ENCODE assay signal across 32 cellular contexts in the genomic region with DNA sequence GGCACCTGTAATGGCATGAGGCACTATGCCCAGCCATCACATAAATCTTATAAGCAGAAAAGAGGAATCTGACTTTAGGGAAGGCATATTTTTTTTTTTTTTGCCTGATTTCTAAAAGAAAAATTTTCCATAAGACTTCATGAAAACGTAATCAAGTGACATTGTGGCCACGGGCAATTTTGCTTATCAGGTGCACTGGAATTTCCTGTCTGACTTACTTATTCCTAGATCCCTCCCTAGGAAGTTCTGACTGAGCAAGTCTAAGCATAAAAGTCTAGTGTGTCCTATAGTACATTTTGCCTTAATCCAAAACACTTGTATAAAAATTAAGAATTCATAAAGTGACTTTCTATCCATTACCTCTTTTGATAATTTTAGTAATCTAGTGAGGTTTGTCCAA. TPM values are rescaled to one million over a fixed set of nuclear protein-coding genes. Genes with fewer than 3 reads are reported as not detected.
DNase-seq lines count a peak whose midpoint lies in the region; ATAC-seq and TF ChIP-seq lines count a peak whose summit lies in the region.
"Had no signal": no experiment of that assay in that cellular context is flagged by ENCODE, and none has a peak within 500 bp of the region (broad histone marks: within the 10 kb centered on the region; RNA-seq: fewer than 3 reads in every experiment).

No MANE protein-coding gene starts in this region.

- TF ChIP-seq EP300 in stomach (IDR thresholded peaks at IDR 0.05), result no peak

- no peaks in the 10 kb centered on the region for H3K79me2 ChIP-seq in GM23338 (replicated peaks; ENCODE audit: insufficient read depth)

- TF ChIP-seq POLR2A in esophagus squamous epithelium (IDR thresholded peaks at IDR 0.05) (no peak), stomach (IDR thresholded peaks at IDR 0.05) (no peak)

- peak overlapping the region; percentile 44; the same call in 1 of the 2 replicates for H2AFZ ChIP-seq in GM23338

- no peaks in the 10 kb centered on the region for H3K9me2 ChIP-seq in GM23338 (ENCODE audit: insufficient read depth)

- H3K27ac Mint-ChIP-seq in GM23338, result peak overlapping the region; percentile 36; the same call in 1 of the 2 replicates
- H3K27ac Mint-ChIP-seq: activated naive CD4-positive, alpha-beta T cell treated with anti-CD3 and anti-CD28 coated beads, Interleukin-2, amount 10 ng/mL, durations not matched to agents 7 days and 5 days; activated T-helper 1 cell treated with anti-CD3 and anti-CD28 coated beads, Interleukin-12 subunit alpha, Interleukin-12 subunit beta, Interleukin-2, Interleukin-4 antibody, amounts not matched to agents 30 ng/mL and 10 ng/mL and 1 ng/mL, durations not matched to agents 14 hours and 24 hours and 36 hours; T-cell had no signal

- no peaks in the 10 kb centered on the region for H4K20me1 ChIP-seq in GM23338 (replicated peaks; ENCODE audit: insufficient read depth)
- H4K20me1 ChIP-seq: BLaER1 had no signal

- peaks cover 1% of the 10 kb centered on the region for H3K27me3 Mint-ChIP-seq in GM23338 (ENCODE audit: insufficient read depth, low read depth, poor library complexity)
- H3K27me3 Mint-ChIP-seq: activated naive CD4-positive, alpha-beta T cell treated with anti-CD3 and anti-CD28 coated beads, Interleukin-2, amount 10 ng/mL, durations not matched to agents 7 days and 5 days had no signal

- DNase-seq in GM23338 (ENCODE audit: low spot score) (no peak), ascending aorta (ENCODE audit: low spot score in 2 of 2) (no peak), esophagus squamous epithelium (lab: John Stamatoyannopoulos, UW) (no peak), stomach (no peak), posterior cingulate gyrus (no peak), OCI-M1 (lab: John Stamatoyannopoulos, UW) (no peak), left cardiac atrium (no peak), NCI-H524 (lab: John Stamatoyannopoulos, UW) (no peak)
- DNase-seq: activated CD4-positive, alpha-beta T cell treated with anti-CD3 and anti-CD28 coated beads, Interleukin-2, amount 50 U/mL, for 48 hours; activated naive CD4-positive, alpha-beta T cell treated with anti-CD3 and anti-CD28 coated beads, Interleukin-2, amount 10 ng/mL, durations not matched to agents 7 days and 5 days; COR-L47; cortex of kidney; GDM1; heart left ventricle; Karpas-422; NCI-H1694 treated with DMSO at 0.1 percent for 48 hours; NCI-H2171; NCI-H510A treated with DMSO at 0.1 percent for 48 hours; pancreas; Peyer's patch; spleen; T-cell; upper lobe of left lung had no signal

- peaks cover 4% of the 10 kb centered on the region for H3K4me1 ChIP-seq in GM23338 (ENCODE audit: insufficient read depth)
- H3K4me1 ChIP-seq in ascending aorta, result peaks cover 6 to 42% of the 10 kb centered on the region in 2 donors
- H3K4me1 ChIP-seq in esophagus squamous epithelium, result peaks cover 9 to 27% (median 9%) of the 10 kb centered on the region in 3 donors
- H3K4me1 ChIP-seq in stomach, result peaks cover 5 to 12% (median 8%) of the 10 kb centered on the region in 4 donors
- H3K4me1 ChIP-seq: BLaER1, pancreas, Peyer's patch, right atrium auricular region, spleen had no signal

- TF ChIP-seq CTCF in GM23338 (conservative IDR thresholded peaks at IDR 0.05; ENCODE audit: low read depth in 2 of 2), result no peak
- no peak for TF ChIP-seq CTCF in ascending aorta (IDR thresholded peaks at IDR 0.05)
- TF ChIP-seq CTCF in esophagus squamous epithelium (IDR thresholded peaks at IDR 0.05), result no peak
- no peak for TF ChIP-seq CTCF in stomach (IDR thresholded peaks at IDR 0.05)

- H3F3A ChIP-seq in GM23338 (replicated peaks; ENCODE audit: low read depth), result no peaks in the 10 kb centered on the region

- H3K27ac ChIP-seq in GM23338 (ENCODE audit: low read depth) (no peak overlapping the region), ascending aorta (peak overlapping the region; percentile 79 to 95), esophagus squamous epithelium (peak overlapping the region in 3 of 4 donors; percentile 56 to 74 (median 66)), stomach (peak overlapping the region; percentile 43 to 70 (median 48))
- H3K27ac ChIP-seq: BLaER1, cardiac muscle cell, heart left ventricle, pancreas, Peyer's patch, right atrium auricular region, spleen, upper lobe of left lung had no signal

- H3K36me3 ChIP-seq in GM23338 (ENCODE audit: insufficient read depth), result no peaks in the 10 kb centered on the region
- H3K36me3 ChIP-seq in ascending aorta, result peaks cover 0 to 6% of the 10 kb centered on the region in 2 donors
- no peaks in the 10 kb centered on the region for H3K36me3 ChIP-seq in esophagus squamous epithelium
- H3K36me3 ChIP-seq in stomach, result no peaks in the 10 kb centered on the region
- H3K36me3 ChIP-seq: BLaER1, cardiac muscle cell, pancreas, Peyer's patch, right atrium auricular region, spleen, upper lobe of left lung had no signal

- 15 to 29% methylated on average over 2 of the region's 2 CpGs for WGBS in esophagus squamous epithelium, 2 donors
- WGBS in stomach, 5 donors, result 18 to 30% (median 23%) methylated on average over 2 of the region's 2 CpGs

- no peak overlapping the region for H3K4me2 ChIP-seq in GM23338
- H3K4me2 ChIP-seq: BLaER1 had no signal

- ATAC-seq in GM23338, result no peak
- ATAC-seq in left cardiac atrium, result no peak
- ATAC-seq: activated CD4-positive, CD25-positive, alpha-beta regulatory T cell treated with anti-CD3 and anti-CD28 coated beads, Interleukin-2, amount 50 U/mL, for 24 hours; heart left ventricle; HepG2; pancreas; T-cell had no signal

- intact Hi-C loops in ascending aorta (cut with DNase I), result loop anchor here (10.0 kb wide), 1 partner anchor 589 kb away; no protein-coding TSS in a partner anchor
- intact Hi-C loops in esophagus squamous epithelium (cut with DNase I), result no loop called here
- intact Hi-C loops in stomach (cut with DNase I; ENCODE audit: low total_unique reads), result no loop called here
- intact Hi-C loops in posterior cingulate gyrus (cut with DNase I), result no loop called here
- intact Hi-C loops in left cardiac atrium (cut with DNase I), result no loop called here

- H3K9me3 Mint-ChIP-seq in GM23338, result no peaks in the 10 kb centered on the region
- H3K9me3 Mint-ChIP-seq: activated naive CD4-positive, alpha-beta T cell treated with anti-CD3 and anti-CD28 coated beads, Interleukin-2, amount 10 ng/mL, durations not matched to agents 7 days and 5 days; activated T-helper 1 cell treated with anti-CD3 and anti-CD28 coated beads, Interleukin-12 subunit alpha, Interleukin-12 subunit beta, Interleukin-2, Interleukin-4 antibody, amounts not matched to agents 30 ng/mL and 10 ng/mL and 1 ng/mL, durations not matched to agents 14 hours and 24 hours and 36 hours; neural crest cell; T-cell had no signal

- no peak overlapping the region for H3K4me3 Mint-ChIP-seq in GM23338
- H3K4me3 Mint-ChIP-seq: activated naive CD4-positive, alpha-beta T cell treated with anti-CD3 and anti-CD28 coated beads, Interleukin-2, amount 10 ng/mL, durations not matched to agents 7 days and 5 days; activated T-helper 1 cell treated with anti-CD3 and anti-CD28 coated beads, Interleukin-12 subunit alpha, Interleukin-12 subunit beta, Interleukin-2, Interleukin-4 antibody, amounts not matched to agents 30 ng/mL and 10 ng/mL and 1 ng/mL, durations not matched to agents 14 hours and 24 hours and 36 hours; neural crest cell; T-cell had no signal

- H3K9me3 ChIP-seq in ascending aorta, result no peaks in the 10 kb centered on the region
- H3K9me3 ChIP-seq in esophagus squamous epithelium, result no peaks in the 10 kb centered on the region
- no peaks in the 10 kb centered on the region for H3K9me3 ChIP-seq in stomach
- H3K9me3 ChIP-seq: BLaER1, heart left ventricle, pancreas, Peyer's patch, right atrium auricular region, spleen, upper lobe of left lung had no signal

- H3K4me3 ChIP-seq in GM23338, result no peak overlapping the region
- H3K4me3 ChIP-seq in ascending aorta, result no peak overlapping the region
- no peak overlapping the region for H3K4me3 ChIP-seq in esophagus squamous epithelium
- H3K4me3 ChIP-seq in stomach, result no peak overlapping the region
- H3K4me3 ChIP-seq: BLaER1, cardiac muscle cell, heart left ventricle, pancreas, Peyer's patch, right atrium auricular region, spleen, upper lobe of left lung had no signal

- H3K27me3 ChIP-seq in GM23338 (ENCODE audit: insufficient read depth), result no peaks in the 10 kb centered on the region
- no peaks in the 10 kb centered on the region for H3K27me3 ChIP-seq in ascending aorta
- H3K27me3 ChIP-seq in esophagus squamous epithelium, result no peaks in the 10 kb centered on the region
- no peaks in the 10 kb centered on the region for H3K27me3 ChIP-seq in stomach
- H3K27me3 ChIP-seq: BLaER1, cardiac muscle cell, heart left ventricle, pancreas, Peyer's patch, right atrium auricular region, upper lobe of left lung had no signal

- H3K4me1 Mint-ChIP-seq in GM23338, result peaks cover 16% of the 10 kb centered on the region
- H3K4me1 Mint-ChIP-seq: activated naive CD4-positive, alpha-beta T cell treated with anti-CD3 and anti-CD28 coated beads, Interleukin-2, amount 10 ng/mL, durations not matched to agents 7 days and 5 days; neural crest cell; T-cell had no signal

- no peaks in the 10 kb centered on the region for H3K36me3 Mint-ChIP-seq in GM23338 (ENCODE audit: low read depth)
- H3K36me3 Mint-ChIP-seq: activated naive CD4-positive, alpha-beta T cell treated with anti-CD3 and anti-CD28 coated beads, Interleukin-2, amount 10 ng/mL, durations not matched to agents 7 days and 5 days; T-cell had no signal

RNA-seq across cellular contexts. Expression of gene C5orf46, which starts 12.5 kb away (rescaled TPM):
- not detected in 2 replicates for total RNA-seq in GM23338 (2014; rRNA removed; shearing (Covaris generic))
- polyA plus RNA-seq in GM23338 (2016; fragmentation: Nextera tagmentation; extraction: Ambion mirVana) (0.40 and 0.42 TPM in 2 replicates), stomach (not detected)
- total RNA-seq in ascending aorta (62.8 TPM), esophagus squamous epithelium (not detected), stomach (not detected), left cardiac atrium (1 to 10 TPM; 1.0 to 2.7 TPM)
- total RNA-seq: activated T-helper 1 cell treated with anti-CD3 and anti-CD28 coated beads, Interleukin-12 subunit alpha, Interleukin-12 subunit beta, Interleukin-2, Interleukin-4 antibody, amounts not matched to agents 30 ng/mL and 10 ng/mL and 1 ng/mL, durations not matched to agents 14 hours and 24 hours and 36 hours; cardiac muscle cell; HepG2; lung microvascular endothelial cell; neural crest cell; Peyer's patch; spleen; T-cell; upper lobe of left lung had no signal
- polyA plus RNA-seq: AG04450, HepG2, spleen had no signal

RNA-seq across cellular contexts. Expression of gene SCGB3A2, which starts 15.3 kb away (rescaled TPM):
- total RNA-seq in GM23338 (2014; rRNA removed; shearing (Covaris generic)), result 27.0 and 36.1 TPM in 2 replicates
- polyA plus RNA-seq in GM23338 (2016; fragmentation: Nextera tagmentation; extraction: Ambion mirVana), result 251 and 256 TPM in 2 replicates
- total RNA-seq in ascending aorta, result not detected
- total RNA-seq in esophagus squamous epithelium, result not detected
- total RNA-seq in stomach, result 1 to 10 TPM in 1 of 5 donors, not detected in 4; 6.4 TPM
- not detected for polyA plus RNA-seq in stomach
- total RNA-seq in left cardiac atrium, result not detected
- total RNA-seq: activated T-helper 1 cell treated with anti-CD3 and anti-CD28 coated beads, Interleukin-12 subunit alpha, Interleukin-12 subunit beta, Interleukin-2, Interleukin-4 antibody, amounts not matched to agents 30 ng/mL and 10 ng/mL and 1 ng/mL, durations not matched to agents 14 hours and 24 hours and 36 hours; cardiac muscle cell; heart left ventricle; HepG2; lung microvascular endothelial cell; neural crest cell; Peyer's patch; right atrium auricular region; spleen had no signal
- polyA plus RNA-seq: AG04450, HepG2, pancreas had no signal

Comparison
In these comparisons a context has a peak if more than half of its experiments do, and no peak if none do; other contexts are left out.
1. RNA of gene C5orf46, which starts 12.5 kb away (total RNA-seq): 62.8 TPM in ascending aorta (single experiment); 1.0 to 2.7 TPM in left cardiac atrium, not detected in GM23338, not detected in esophagus squamous epithelium and not detected in stomach; every median in the first group is over 10 times any median in the second.